In genomic region chr16:81539009-81539820, GRCh38 we compare ENCODE assay signal across 12 cellular contexts.
A peak's percentile ranks its signal among the peaks of the same experiment; 100 is the strongest.
DNase-seq lines count a peak whose midpoint lies in the region; TF ChIP-seq lines count a peak whose summit lies in the region.
"Had no signal": no experiment of that assay in that cellular context is flagged by ENCODE, and none has a peak within 500 bp of the region (broad histone marks: within the 10 kb centered on the region; RNA-seq: fewer than 3 reads in every experiment).

No MANE protein-coding gene starts in this region.

- H3K36me3 Mint-ChIP-seq in mesothelial cell of epicardium, result no peaks in the 10 kb centered on the region
- no peaks in the 10 kb centered on the region for H3K36me3 Mint-ChIP-seq in type B pancreatic cell

- H3K27ac ChIP-seq in ectodermal cell (ENCODE audit: insufficient read depth, low read depth, low read length, poor library complexity, severe bottlenecking), result peak overlapping the region; percentile 30
- H3K27ac ChIP-seq: right lobe of liver, SK-N-MC had no signal

- H3K36me3 ChIP-seq in ectodermal cell (ENCODE audit: control insufficient read depth, insufficient read depth, low read length), result no peaks in the 10 kb centered on the region
- H3K36me3 ChIP-seq: right lobe of liver had no signal

- H3K4me3 Mint-ChIP-seq in mesothelial cell of epicardium (no peak overlapping the region), type B pancreatic cell (peak overlapping the region; percentile 1)

- H3K27me3 Mint-ChIP-seq in mesothelial cell of epicardium (ENCODE audit: low read depth), result no peaks in the 10 kb centered on the region
- no peaks in the 10 kb centered on the region for H3K27me3 Mint-ChIP-seq in type B pancreatic cell

- DNase-seq in NCI-H226, result peak; percentile 0
- DNase-seq in mesothelial cell of epicardium (ENCODE audit: low spot score in 2 of 2, unreplicated experiment in 2 of 2), result no peak
- no peak for DNase-seq in type B pancreatic cell (ENCODE audit: extremely low spot score, unreplicated experiment)
- DNase-seq in nucleus accumbens (lab: John Stamatoyannopoulos, UW), result no peak
- no peak for DNase-seq in AML-193 (lab: John Stamatoyannopoulos, UW)
- no peak for DNase-seq in stimulated activated CD4-positive, alpha-beta T cell treated with anti-CD3 and anti-CD28 coated beads, Interleukin-1b, Interleukin-23, amount 100 ng/mL, for 48 hours
- DNase-seq: hippocampal formation, mesendoderm, NCI-H1930, right lobe of liver had no signal

- peaks cover 46% of the 10 kb centered on the region for H3K4me1 Mint-ChIP-seq in mesothelial cell of epicardium
- H3K4me1 Mint-ChIP-seq in type B pancreatic cell (ENCODE audit: unreplicated experiment), result peaks cover 63% of the 10 kb centered on the region

- H3K27ac Mint-ChIP-seq in mesothelial cell of epicardium, result peak overlapping the region; percentile 77
- H3K27ac Mint-ChIP-seq in type B pancreatic cell, result peak overlapping the region; percentile 39

- 79 to 81% methylated on average over 18 of the region's 18 CpGs for WGBS in ectodermal cell, 2 experiments

- H3K27me3 ChIP-seq in ectodermal cell (ENCODE audit: control insufficient read depth, insufficient read depth, low read length, poor library complexity, severe bottlenecking), result no peaks in the 10 kb centered on the region
- H3K27me3 ChIP-seq: right lobe of liver had no signal

- H3K9me3 Mint-ChIP-seq in mesothelial cell of epicardium (no peaks in the 10 kb centered on the region), type B pancreatic cell (no peaks in the 10 kb centered on the region)

- H3K4me3 ChIP-seq in ectodermal cell (ENCODE audit: insufficient read depth, low read depth, low read length), result no peak overlapping the region
- H3K4me3 ChIP-seq: right lobe of liver, SK-N-MC had no signal

- TF ChIP-seq CTCF in mesothelial cell of epicardium (IDR thresholded peaks at IDR 0.05; ENCODE audit: unreplicated experiment) (no peak), type B pancreatic cell (conservative IDR thresholded peaks at IDR 0.05) (no peak)

- H3K4me1 ChIP-seq in ectodermal cell (ENCODE audit: control insufficient read depth, insufficient read depth, low read length), result peaks cover 10% of the 10 kb centered on the region

- no peaks in the 10 kb centered on the region for H3K9me3 ChIP-seq in ectodermal cell (ENCODE audit: control insufficient read depth, low read length)
- H3K9me3 ChIP-seq: right lobe of liver had no signal
